Comparison of ENCODE assay signal across 2 cellular contexts in the genomic region with DNA sequence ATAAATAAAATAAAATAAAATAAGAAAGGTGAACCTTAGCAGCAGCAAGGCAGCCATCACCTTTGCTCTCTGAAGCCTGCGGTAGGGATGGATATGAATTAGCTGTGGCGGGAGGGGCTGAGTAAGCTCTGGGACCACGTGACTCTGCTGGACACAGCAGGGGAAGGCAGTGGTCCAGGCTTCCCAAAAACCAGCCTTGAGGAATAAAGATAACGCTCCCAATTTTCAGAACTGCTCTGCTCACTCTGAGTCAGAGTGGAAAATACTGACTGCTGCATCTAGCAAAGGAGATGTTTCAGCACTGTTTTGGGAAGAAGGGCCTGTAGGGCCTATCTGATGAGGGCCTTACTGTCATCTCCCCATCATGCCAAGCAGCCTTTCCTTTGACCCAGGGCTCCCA.
TF ChIP-seq lines count a peak whose summit lies in the region.

No MANE protein-coding gene starts in this region.

TF ChIP-seq in SK-N-SH, 30 proteins besides CTCF, POLR2A, EP300 and RAD21:
- TF ChIP-seq, protein P1, sequence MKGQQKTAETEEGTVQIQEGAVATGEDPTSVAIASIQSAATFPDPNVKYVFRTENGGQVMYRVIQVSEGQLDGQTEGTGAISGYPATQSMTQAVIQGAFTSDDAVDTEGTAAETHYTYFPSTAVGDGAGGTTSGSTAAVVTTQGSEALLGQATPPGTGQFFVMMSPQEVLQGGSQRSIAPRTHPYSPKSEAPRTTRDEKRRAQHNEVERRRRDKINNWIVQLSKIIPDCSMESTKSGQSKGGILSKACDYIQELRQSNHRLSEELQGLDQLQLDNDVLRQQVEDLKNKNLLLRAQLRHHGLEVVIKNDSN (IDR thresholded peaks at IDR 0.05; ENCODE audit: borderline replicate concordance, low read depth), result peak; percentile 15; the same call in 1 of the 2 replicates
TF ChIP-seq in SK-N-SH: peak in this region for 1; not testable (repeated sequence) for 29.

TF ChIP-seq in H1, 55 proteins besides CTCF, POLR2A, EP300 and RAD21:
- TF ChIP-seq USF2 (IDR thresholded peaks at IDR 0.05; ENCODE audit: low read length), result peak; percentile 25; the same call in 1 of the 2 replicates
